ENCODE assay signal across 2 cellular contexts in the genomic region with DNA sequence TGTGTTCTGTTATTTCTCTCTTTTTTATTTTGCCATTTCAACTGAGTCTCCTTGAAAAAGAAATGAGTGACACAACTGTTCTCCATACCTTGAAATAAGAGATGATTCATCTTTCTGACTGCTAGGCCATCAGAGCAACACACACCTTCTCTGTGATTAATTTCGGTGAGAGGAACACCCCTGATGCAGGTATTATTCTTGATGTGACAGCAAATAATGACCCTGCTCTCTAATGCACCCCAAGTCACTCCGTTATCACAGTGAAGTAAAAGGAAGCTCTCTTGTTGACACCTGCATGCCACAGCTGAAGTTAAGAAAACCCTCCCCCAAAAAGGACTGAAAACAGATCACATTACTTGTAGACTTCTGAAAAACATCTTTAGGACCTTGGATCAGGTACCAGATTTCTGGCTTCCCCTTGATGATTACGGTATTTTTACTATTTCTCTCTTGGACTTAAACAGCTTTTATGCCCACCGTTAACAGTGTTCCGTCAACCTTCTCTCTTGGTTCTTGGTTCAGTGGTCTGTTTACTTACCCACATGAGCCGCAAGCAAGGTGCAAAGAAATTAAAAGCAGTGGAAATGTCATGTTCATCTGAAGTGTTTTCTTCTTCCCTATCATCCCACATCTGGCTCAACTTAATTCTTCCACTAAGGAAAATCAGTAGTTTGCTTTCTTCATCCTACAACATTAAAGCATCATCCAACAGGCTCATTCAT.
TF ChIP-seq lines count a peak whose summit lies in the region.

No MANE protein-coding gene starts in this region.

TF ChIP-seq in GM23338, 12 proteins besides CTCF, POLR2A, EP300 and RAD21 (continued from another document):
- TF ChIP-seq, protein P1, sequence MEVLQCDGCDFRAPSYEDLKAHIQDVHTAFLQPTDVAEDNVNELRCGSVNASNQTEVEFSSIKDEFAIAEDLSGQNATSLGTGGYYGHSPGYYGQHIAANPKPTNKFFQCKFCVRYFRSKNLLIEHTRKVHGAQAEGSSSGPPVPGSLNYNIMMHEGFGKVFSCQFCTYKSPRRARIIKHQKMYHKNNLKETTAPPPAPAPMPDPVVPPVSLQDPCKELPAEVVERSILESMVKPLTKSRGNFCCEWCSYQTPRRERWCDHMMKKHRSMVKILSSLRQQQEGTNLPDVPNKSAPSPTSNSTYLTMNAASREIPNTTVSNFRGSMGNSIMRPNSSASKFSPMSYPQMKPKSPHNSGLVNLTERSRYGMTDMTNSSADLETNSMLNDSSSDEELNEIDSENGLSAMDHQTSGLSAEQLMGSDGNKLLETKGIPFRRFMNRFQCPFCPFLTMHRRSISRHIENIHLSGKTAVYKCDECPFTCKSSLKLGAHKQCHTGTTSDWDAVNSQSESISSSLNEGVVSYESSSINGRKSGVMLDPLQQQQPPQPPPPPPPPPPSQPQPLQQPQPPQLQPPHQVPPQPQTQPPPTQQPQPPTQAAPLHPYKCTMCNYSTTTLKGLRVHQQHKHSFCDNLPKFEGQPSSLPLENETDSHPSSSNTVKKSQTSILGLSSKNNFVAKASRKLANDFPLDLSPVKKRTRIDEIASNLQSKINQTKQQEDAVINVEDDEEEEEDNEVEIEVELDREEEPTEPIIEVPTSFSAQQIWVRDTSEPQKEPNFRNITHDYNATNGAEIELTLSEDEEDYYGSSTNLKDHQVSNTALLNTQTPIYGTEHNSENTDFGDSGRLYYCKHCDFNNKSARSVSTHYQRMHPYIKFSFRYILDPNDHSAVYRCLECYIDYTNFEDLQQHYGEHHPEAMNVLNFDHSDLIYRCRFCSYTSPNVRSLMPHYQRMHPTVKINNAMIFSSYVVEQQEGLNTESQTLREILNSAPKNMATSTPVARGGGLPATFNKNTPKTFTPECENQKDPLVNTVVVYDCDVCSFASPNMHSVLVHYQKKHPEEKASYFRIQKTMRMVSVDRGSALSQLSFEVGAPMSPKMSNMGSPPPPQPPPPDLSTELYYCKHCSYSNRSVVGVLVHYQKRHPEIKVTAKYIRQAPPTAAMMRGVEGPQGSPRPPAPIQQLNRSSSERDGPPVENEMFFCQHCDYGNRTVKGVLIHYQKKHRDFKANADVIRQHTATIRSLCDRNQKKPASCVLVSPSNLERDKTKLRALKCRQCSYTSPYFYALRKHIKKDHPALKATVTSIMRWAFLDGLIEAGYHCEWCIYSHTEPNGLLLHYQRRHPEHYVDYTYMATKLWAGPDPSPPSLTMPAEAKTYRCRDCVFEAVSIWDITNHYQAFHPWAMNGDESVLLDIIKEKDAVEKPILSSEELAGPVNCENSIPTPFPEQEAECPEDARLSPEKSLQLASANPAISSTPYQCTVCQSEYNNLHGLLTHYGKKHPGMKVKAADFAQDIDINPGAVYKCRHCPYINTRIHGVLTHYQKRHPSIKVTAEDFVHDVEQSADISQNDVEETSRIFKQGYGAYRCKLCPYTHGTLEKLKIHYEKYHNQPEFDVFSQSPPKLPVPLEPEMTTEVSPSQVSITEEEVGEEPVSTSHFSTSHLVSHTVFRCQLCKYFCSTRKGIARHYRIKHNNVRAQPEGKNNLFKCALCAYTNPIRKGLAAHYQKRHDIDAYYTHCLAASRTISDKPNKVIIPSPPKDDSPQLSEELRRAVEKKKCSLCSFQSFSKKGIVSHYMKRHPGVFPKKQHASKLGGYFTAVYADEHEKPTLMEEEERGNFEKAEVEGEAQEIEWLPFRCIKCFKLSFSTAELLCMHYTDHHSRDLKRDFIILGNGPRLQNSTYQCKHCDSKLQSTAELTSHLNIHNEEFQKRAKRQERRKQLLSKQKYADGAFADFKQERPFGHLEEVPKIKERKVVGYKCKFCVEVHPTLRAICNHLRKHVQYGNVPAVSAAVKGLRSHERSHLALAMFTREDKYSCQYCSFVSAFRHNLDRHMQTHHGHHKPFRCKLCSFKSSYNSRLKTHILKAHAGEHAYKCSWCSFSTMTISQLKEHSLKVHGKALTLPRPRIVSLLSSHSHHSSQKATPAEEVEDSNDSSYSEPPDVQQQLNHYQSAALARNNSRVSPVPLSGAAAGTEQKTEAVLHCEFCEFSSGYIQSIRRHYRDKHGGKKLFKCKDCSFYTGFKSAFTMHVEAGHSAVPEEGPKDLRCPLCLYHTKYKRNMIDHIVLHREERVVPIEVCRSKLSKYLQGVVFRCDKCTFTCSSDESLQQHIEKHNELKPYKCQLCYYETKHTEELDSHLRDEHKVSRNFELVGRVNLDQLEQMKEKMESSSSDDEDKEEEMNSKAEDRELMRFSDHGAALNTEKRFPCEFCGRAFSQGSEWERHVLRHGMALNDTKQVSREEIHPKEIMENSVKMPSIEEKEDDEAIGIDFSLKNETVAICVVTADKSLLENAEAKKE (CRISPR knock-in tag; IDR thresholded peaks at IDR 0.05) = no peak

TF ChIP-seq in GM12878, 131 proteins besides CTCF, POLR2A, EP300 and RAD21 (continued from another document and continues in another):
- TF ChIP-seq NR2C1 (IDR thresholded peaks at IDR 0.05) (no peak), SMAD1 (IDR thresholded peaks at IDR 0.05; ENCODE audit: low read depth, partially characterized antibody) (peak; percentile 10), RELA (IDR thresholded peaks at IDR 0.05; ENCODE audit: borderline replicate concordance, partially characterized antibody) (no peak), SMARCA5 (IDR thresholded peaks at IDR 0.05) (no peak), HDAC2 (IDR thresholded peaks at IDR 0.05) (no peak), SP1 (IDR thresholded peaks at IDR 0.05; ENCODE audit: low read depth, low read length) (no peak), RBBP5 (conservative IDR thresholded peaks at IDR 0.05) (no peak), CHD2 (IDR thresholded peaks at IDR 0.05; ENCODE audit: borderline replicate concordance, low read depth, low read length) (0 out of 2 replicates have a peak, but pooled peaks have one; percentile 27), SIN3A (IDR thresholded peaks at IDR 0.05; ENCODE audit: low read depth, low read length) (0 out of 2 replicates have a peak, but pooled peaks have one; percentile 57), POU2F2 (IDR thresholded peaks at IDR 0.05; ENCODE audit: borderline replicate concordance, low read depth, low read length) (no peak), NR2F1 (conservative IDR thresholded peaks at IDR 0.05) (0 out of 2 replicates have a peak, but pooled peaks have one; percentile 2), HDGF (IDR thresholded peaks at IDR 0.05) (no peak), ZNF274 (IDR thresholded peaks at IDR 0.05; ENCODE audit: insufficient read depth, insufficient read length) (no peak), IRF4 (IDR thresholded peaks at IDR 0.05; ENCODE audit: low read depth, low read length) (no peak), SMAD5 (IDR thresholded peaks at IDR 0.05; ENCODE audit: low read depth) (no peak), KDM1A (IDR thresholded peaks at IDR 0.05; ENCODE audit: borderline replicate concordance) (no peak), SUZ12 (IDR thresholded peaks at IDR 0.05; ENCODE audit: unreplicated experiment) (no peak), CHD1 (IDR thresholded peaks at IDR 0.05; ENCODE audit: low read depth, low read length) (no peak), EZH2 (IDR thresholded peaks at IDR 0.05; ENCODE audit: borderline replicate concordance, control insufficient read depth, low read depth, low read length) (no peak)
- TF ChIP-seq, protein P2, sequence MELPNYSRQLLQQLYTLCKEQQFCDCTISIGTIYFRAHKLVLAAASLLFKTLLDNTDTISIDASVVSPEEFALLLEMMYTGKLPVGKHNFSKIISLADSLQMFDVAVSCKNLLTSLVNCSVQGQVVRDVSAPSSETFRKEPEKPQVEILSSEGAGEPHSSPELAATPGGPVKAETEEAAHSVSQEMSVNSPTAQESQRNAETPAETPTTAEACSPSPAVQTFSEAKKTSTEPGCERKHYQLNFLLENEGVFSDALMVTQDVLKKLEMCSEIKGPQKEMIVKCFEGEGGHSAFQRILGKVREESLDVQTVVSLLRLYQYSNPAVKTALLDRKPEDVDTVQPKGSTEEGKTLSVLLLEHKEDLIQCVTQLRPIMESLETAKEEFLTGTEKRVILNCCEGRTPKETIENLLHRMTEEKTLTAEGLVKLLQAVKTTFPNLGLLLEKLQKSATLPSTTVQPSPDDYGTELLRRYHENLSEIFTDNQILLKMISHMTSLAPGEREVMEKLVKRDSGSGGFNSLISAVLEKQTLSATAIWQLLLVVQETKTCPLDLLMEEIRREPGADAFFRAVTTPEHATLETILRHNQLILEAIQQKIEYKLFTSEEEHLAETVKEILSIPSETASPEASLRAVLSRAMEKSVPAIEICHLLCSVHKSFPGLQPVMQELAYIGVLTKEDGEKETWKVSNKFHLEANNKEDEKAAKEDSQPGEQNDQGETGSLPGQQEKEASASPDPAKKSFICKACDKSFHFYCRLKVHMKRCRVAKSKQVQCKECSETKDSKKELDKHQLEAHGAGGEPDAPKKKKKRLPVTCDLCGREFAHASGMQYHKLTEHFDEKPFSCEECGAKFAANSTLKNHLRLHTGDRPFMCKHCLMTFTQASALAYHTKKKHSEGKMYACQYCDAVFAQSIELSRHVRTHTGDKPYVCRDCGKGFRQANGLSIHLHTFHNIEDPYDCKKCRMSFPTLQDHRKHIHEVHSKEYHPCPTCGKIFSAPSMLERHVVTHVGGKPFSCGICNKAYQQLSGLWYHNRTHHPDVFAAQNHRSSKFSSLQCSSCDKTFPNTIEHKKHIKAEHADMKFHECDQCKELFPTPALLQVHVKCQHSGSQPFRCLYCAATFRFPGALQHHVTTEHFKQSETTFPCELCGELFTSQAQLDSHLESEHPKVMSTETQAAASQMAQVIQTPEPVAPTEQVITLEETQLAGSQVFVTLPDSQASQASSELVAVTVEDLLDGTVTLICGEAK (IDR thresholded peaks at IDR 0.05; ENCODE audit: borderline replicate concordance) = no peak; the same call in 1 of the 2 replicates
- TF ChIP-seq, protein P3, sequence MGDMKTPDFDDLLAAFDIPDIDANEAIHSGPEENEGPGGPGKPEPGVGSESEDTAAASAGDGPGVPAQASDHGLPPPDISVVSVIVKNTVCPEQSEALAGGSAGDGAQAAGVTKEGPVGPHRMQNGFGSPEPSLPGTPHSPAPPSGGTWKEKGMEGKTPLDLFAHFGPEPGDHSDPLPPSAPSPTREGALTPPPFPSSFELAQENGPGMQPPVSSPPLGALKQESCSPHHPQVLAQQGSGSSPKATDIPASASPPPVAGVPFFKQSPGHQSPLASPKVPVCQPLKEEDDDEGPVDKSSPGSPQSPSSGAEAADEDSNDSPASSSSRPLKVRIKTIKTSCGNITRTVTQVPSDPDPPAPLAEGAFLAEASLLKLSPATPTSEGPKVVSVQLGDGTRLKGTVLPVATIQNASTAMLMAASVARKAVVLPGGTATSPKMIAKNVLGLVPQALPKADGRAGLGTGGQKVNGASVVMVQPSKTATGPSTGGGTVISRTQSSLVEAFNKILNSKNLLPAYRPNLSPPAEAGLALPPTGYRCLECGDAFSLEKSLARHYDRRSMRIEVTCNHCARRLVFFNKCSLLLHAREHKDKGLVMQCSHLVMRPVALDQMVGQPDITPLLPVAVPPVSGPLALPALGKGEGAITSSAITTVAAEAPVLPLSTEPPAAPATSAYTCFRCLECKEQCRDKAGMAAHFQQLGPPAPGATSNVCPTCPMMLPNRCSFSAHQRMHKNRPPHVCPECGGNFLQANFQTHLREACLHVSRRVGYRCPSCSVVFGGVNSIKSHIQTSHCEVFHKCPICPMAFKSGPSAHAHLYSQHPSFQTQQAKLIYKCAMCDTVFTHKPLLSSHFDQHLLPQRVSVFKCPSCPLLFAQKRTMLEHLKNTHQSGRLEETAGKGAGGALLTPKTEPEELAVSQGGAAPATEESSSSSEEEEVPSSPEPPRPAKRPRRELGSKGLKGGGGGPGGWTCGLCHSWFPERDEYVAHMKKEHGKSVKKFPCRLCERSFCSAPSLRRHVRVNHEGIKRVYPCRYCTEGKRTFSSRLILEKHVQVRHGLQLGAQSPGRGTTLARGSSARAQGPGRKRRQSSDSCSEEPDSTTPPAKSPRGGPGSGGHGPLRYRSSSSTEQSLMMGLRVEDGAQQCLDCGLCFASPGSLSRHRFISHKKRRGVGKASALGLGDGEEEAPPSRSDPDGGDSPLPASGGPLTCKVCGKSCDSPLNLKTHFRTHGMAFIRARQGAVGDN (IDR thresholded peaks at IDR 0.05) = peak; percentile 40; the same call in 1 of the 2 replicates
- TF ChIP-seq, protein P4, sequence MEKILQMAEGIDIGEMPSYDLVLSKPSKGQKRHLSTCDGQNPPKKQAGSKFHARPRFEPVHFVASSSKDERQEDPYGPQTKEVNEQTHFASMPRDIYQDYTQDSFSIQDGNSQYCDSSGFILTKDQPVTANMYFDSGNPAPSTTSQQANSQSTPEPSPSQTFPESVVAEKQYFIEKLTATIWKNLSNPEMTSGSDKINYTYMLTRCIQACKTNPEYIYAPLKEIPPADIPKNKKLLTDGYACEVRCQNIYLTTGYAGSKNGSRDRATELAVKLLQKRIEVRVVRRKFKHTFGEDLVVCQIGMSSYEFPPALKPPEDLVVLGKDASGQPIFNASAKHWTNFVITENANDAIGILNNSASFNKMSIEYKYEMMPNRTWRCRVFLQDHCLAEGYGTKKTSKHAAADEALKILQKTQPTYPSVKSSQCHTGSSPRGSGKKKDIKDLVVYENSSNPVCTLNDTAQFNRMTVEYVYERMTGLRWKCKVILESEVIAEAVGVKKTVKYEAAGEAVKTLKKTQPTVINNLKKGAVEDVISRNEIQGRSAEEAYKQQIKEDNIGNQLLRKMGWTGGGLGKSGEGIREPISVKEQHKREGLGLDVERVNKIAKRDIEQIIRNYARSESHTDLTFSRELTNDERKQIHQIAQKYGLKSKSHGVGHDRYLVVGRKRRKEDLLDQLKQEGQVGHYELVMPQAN (conservative IDR thresholded peaks at IDR 0.05) = no peak
- TF ChIP-seq, protein P5, sequence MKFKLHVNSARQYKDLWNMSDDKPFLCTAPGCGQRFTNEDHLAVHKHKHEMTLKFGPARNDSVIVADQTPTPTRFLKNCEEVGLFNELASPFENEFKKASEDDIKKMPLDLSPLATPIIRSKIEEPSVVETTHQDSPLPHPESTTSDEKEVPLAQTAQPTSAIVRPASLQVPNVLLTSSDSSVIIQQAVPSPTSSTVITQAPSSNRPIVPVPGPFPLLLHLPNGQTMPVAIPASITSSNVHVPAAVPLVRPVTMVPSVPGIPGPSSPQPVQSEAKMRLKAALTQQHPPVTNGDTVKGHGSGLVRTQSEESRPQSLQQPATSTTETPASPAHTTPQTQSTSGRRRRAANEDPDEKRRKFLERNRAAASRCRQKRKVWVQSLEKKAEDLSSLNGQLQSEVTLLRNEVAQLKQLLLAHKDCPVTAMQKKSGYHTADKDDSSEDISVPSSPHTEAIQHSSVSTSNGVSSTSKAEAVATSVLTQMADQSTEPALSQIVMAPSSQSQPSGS (IDR thresholded peaks at IDR 0.05; ENCODE audit: low read length) = no peak
- TF ChIP-seq, protein P6, sequence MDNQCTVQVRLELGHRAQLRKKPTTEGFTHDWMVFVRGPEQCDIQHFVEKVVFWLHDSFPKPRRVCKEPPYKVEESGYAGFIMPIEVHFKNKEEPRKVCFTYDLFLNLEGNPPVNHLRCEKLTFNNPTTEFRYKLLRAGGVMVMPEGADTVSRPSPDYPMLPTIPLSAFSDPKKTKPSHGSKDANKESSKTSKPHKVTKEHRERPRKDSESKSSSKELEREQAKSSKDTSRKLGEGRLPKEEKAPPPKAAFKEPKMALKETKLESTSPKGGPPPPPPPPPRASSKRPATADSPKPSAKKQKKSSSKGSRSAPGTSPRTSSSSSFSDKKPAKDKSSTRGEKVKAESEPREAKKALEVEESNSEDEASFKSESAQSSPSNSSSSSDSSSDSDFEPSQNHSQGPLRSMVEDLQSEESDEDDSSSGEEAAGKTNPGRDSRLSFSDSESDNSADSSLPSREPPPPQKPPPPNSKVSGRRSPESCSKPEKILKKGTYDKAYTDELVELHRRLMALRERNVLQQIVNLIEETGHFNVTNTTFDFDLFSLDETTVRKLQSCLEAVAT (IDR thresholded peaks at IDR 0.05) = peak; percentile 70; the same call in 1 of the 2 replicates
